In genomic region chr14:87888136-87888999, GRCh38 we compare ENCODE assay signal across 1 cellular context.
TF ChIP-seq lines count a peak whose summit lies in the region.

No MANE protein-coding gene starts in this region.

TF ChIP-seq in A549, 52 proteins besides CTCF, POLR2A, EP300 and RAD21 (continued from another document):
- TF ChIP-seq, protein P1, sequence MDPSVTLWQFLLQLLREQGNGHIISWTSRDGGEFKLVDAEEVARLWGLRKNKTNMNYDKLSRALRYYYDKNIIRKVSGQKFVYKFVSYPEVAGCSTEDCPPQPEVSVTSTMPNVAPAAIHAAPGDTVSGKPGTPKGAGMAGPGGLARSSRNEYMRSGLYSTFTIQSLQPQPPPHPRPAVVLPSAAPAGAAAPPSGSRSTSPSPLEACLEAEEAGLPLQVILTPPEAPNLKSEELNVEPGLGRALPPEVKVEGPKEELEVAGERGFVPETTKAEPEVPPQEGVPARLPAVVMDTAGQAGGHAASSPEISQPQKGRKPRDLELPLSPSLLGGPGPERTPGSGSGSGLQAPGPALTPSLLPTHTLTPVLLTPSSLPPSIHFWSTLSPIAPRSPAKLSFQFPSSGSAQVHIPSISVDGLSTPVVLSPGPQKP (IDR thresholded peaks at IDR 0.05; ENCODE audit: low read depth, low read length), result no peak
- TF ChIP-seq PHF8 (IDR thresholded peaks at IDR 0.05; ENCODE audit: borderline replicate concordance, low read depth), result no peak
- TF ChIP-seq, protein P2, sequence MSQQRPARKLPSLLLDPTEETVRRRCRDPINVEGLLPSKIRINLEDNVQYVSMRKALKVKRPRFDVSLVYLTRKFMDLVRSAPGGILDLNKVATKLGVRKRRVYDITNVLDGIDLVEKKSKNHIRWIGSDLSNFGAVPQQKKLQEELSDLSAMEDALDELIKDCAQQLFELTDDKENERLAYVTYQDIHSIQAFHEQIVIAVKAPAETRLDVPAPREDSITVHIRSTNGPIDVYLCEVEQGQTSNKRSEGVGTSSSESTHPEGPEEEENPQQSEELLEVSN (IDR thresholded peaks at IDR 0.05; ENCODE audit: borderline replicate concordance, low read depth), result no peak
- TF ChIP-seq FOSB (CRISPR knock-in tag; IDR thresholded peaks at IDR 0.05), result no peak
